Comparison of ENCODE assay signal across 12 cellular contexts in the genomic region with DNA sequence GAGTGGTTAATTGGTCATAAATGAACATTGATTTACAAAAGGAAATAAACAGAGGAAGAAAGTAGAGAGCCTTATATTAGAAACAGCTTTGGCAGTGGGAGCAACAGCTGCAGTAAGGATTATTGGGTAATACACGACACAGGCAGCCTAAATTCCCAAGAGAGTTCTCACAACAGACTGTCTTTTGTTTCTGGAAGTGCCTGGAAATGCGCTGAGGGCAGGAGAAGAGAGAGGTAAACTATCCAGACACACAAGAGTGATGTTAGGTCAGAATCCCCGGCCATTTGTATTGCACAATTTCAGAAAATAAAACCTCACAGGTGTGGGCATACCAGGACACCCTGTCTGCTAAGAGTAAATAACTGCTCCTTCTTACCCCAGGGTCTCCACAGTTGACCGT.
"Had no signal": no experiment of that assay in that cellular context is flagged by ENCODE, and none has a peak within 500 bp of the region (broad histone marks: within the 10 kb centered on the region; RNA-seq: fewer than 3 reads in every experiment).

No MANE protein-coding gene starts in this region.

- H3K27me3 Mint-ChIP-seq: activated naive CD4-positive, alpha-beta T cell treated with anti-CD3 and anti-CD28 coated beads, Interleukin-2, amount 50 U/mL, for 24 hours; dendritic cell treated with granulocyte-macrophage colony-stimulating factor and Interleukin-4, amounts not matched to agents 40 ng/mL and 50 ng/mL, for 4 days; effector memory CD8-positive, alpha-beta T cell had no signal

- H3K27ac Mint-ChIP-seq: activated naive CD4-positive, alpha-beta T cell treated with anti-CD3 and anti-CD28 coated beads, Interleukin-2, amount 50 U/mL, for 24 hours; dendritic cell treated with granulocyte-macrophage colony-stimulating factor and Interleukin-4, amounts not matched to agents 40 ng/mL and 50 ng/mL, for 4 days; effector memory CD8-positive, alpha-beta T cell; nephron had no signal

- H3K9me3 Mint-ChIP-seq: nephron had no signal

- H3K4me3 Mint-ChIP-seq: activated naive CD4-positive, alpha-beta T cell treated with anti-CD3 and anti-CD28 coated beads, Interleukin-2, amount 50 U/mL, for 24 hours; dendritic cell treated with granulocyte-macrophage colony-stimulating factor and Interleukin-4, amounts not matched to agents 40 ng/mL and 50 ng/mL, for 4 days; effector memory CD8-positive, alpha-beta T cell; nephron had no signal

- DNase-seq: activated CD4-positive, alpha-beta T cell treated with anti-CD3 and anti-CD28 coated beads, Interleukin-2, amount 50 U/mL, for 1 hour; amygdala; brain microvascular endothelial cell; effector memory CD8-positive, alpha-beta T cell; gastrocnemius medialis; left ventricle myocardium superior; mesenchymal stem cell; stimulated activated CD4-positive, alpha-beta T cell treated with anti-CD3 and anti-CD28 coated beads, Interleukin-12 subunit alpha, Interleukin-12 subunit beta, amount 100 ng/mL, for 4 hours; stimulated activated naive CD4-positive, alpha-beta T cell treated with Interleukin-2 at 50 U/mL for 16 hours had no signal

- ATAC-seq: effector memory CD8-positive, alpha-beta T cell; gastrocnemius medialis; left ventricle myocardium superior had no signal

- H3K4me1 Mint-ChIP-seq: activated naive CD4-positive, alpha-beta T cell treated with anti-CD3 and anti-CD28 coated beads, Interleukin-2, amount 50 U/mL, for 24 hours had no signal

- H3K36me3 Mint-ChIP-seq: activated naive CD4-positive, alpha-beta T cell treated with anti-CD3 and anti-CD28 coated beads, Interleukin-2, amount 50 U/mL, for 24 hours had no signal
